ENCODE assay signal across 10 cellular contexts in the genomic region with DNA sequence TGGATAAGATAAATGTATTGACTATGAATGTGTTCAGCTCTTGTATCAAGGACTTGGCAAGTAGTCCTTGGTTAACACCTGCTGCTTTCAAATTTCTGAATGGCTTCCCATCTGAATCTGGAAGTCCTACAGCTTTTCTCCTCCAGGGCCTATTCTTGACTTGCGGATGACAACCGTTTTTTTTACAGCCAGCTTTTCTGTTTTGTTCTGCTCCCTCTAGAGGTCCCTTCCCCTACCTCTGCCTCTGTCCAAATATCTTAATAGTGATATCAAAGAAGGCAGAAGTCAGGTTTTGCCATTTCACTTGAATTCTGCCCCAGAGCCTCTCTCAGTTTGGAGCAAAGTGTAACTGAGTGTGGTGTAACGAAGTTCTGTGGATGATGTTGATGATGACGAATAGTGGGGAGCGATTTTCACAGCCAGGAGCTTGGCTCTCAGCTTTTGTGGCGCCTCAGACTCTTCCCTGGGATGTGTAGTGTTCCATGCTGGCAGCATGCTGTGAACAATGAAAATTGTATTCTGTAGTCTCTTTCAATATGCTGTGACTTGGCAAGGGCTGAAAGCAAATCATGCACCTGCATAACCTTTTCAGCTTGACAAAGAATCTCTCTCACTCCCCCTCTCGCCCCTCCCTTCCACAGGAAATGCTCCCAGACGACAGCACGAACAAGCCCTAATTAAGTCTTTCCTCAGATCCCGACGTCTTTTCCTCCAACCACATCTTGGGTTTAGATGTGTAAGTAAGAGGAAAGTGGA. TPM values are rescaled to one million over a fixed set of nuclear protein-coding genes. Genes with fewer than 3 reads are reported as not detected.
DNase-seq lines count a peak whose midpoint lies in the region; ATAC-seq and TF ChIP-seq lines count a peak whose summit lies in the region.
"Had no signal": no experiment of that assay in that cellular context is flagged by ENCODE, and none has a peak within 500 bp of the region (broad histone marks: within the 10 kb centered on the region; RNA-seq: fewer than 3 reads in every experiment).

No MANE protein-coding gene starts in this region.

- H3K9me3 ChIP-seq in CD8-positive, alpha-beta memory T cell (ENCODE audit: low read length) = no peaks in the 10 kb centered on the region

- CTCF ChIA-PET in CD8-positive, alpha-beta memory T cell (lab: Charles Lee) = interaction anchor here (0.9 to 1.7 kb wide), 2 partner anchors 109 to 401 kb away, joined by 3 to 5 read pairs; no protein-coding TSS in a partner anchor

- ATAC-seq in HG03095 (IDR thresholded peaks at IDR 0.05; ENCODE audit: unreplicated experiment) = no peak

- H3K4me3 ChIP-seq in CD8-positive, alpha-beta memory T cell (ENCODE audit: low read length) = no peak overlapping the region

- peaks cover 4 to 9% (median 6%) of the 10 kb centered on the region in 3 donors for H3K4me1 Mint-ChIP-seq in CD8-positive, alpha-beta memory T cell

- H3K27me3 Mint-ChIP-seq in CD8-positive, alpha-beta memory T cell = peaks cover 0 to 3% of the 10 kb centered on the region in 2 donors

- POLR2A ChIA-PET in CD8-positive, alpha-beta memory T cell (lab: Charles Lee) = interaction anchor here (0.5 kb wide), 1 partner anchor 361 kb away, joined by 3 read pairs; no protein-coding TSS in a partner anchor

- H3K9me3 Mint-ChIP-seq in CD8-positive, alpha-beta memory T cell = no peaks in the 10 kb centered on the region

- H3K4me1 ChIP-seq in CD8-positive, alpha-beta memory T cell (ENCODE audit: insufficient read depth, low read length) = peaks cover 10% of the 10 kb centered on the region

- H3K36me3 Mint-ChIP-seq in CD8-positive, alpha-beta memory T cell = peaks cover 0 to 2% (median 0%) of the 10 kb centered on the region in 3 donors

- H3K27ac Mint-ChIP-seq in CD8-positive, alpha-beta memory T cell = no peak overlapping the region

- peak overlapping the region in 1 of 7 donors; percentile 48 for H3K4me3 Mint-ChIP-seq in CD8-positive, alpha-beta memory T cell

- no peaks in the 10 kb centered on the region for H3K27me3 ChIP-seq in CD8-positive, alpha-beta memory T cell (ENCODE audit: insufficient read depth, low read length, poor library complexity, severe bottlenecking)

- no peaks in the 10 kb centered on the region for H3K36me3 ChIP-seq in CD8-positive, alpha-beta memory T cell (ENCODE audit: insufficient read depth, low read length)

- H3K27ac ChIP-seq in VCaP = no peak overlapping the region
- no peak overlapping the region for H3K27ac ChIP-seq in CD8-positive, alpha-beta memory T cell (ENCODE audit: low read depth, low read length)

- peak; percentile 40 for DNase-seq in ELF-1 (ENCODE audit: low read depth, low spot score)
- peak; percentile 35 for DNase-seq in NCI-H1930 (lab: John Stamatoyannopoulos, UW)
- DNase-seq in myocyte (ENCODE audit: low read depth) = peak; percentile 10
- DNase-seq in AG08396 (ENCODE audit: low spot score) = no peak
- no peak for DNase-seq in CD8-positive, alpha-beta memory T cell
- DNase-seq in kidney tubule cell (ENCODE audit: low spot score) = no peak
- DNase-seq: stimulated activated CD4-positive, alpha-beta T cell treated with anti-CD3 and anti-CD28 coated beads, Interleukin-4, amount 100 ng/mL, for 4 hours; T-helper 1 cell had no signal

- peak; percentile 33 for TF ChIP-seq CTCF in VCaP (conservative IDR thresholded peaks at IDR 0.05)

RNA-seq across cellular contexts. Expression of a gene that starts 5.0 kb away (rescaled TPM):
- 0.59 and 2.9 TPM in 2 replicates for total RNA-seq in myocyte
- polyA plus RNA-seq in myocyte (2012) = 0.64 TPM
- 1 to 10 TPM; 2.0 to 2.2 TPM for total RNA-seq in CD8-positive, alpha-beta memory T cell
- polyA plus RNA-seq in CD8-positive, alpha-beta memory T cell = 0.64 TPM

RNA-seq across cellular contexts. Expression of a gene that starts 28.4 kb away (rescaled TPM):
- 0.05 TPM in 1 of 2 replicates, not detected in the other for total RNA-seq in myocyte
- not detected for polyA plus RNA-seq in myocyte (2012)
- total RNA-seq in CD8-positive, alpha-beta memory T cell = 10 to 100 TPM; 13.5 to 15.6 TPM
- 13.3 TPM for polyA plus RNA-seq in CD8-positive, alpha-beta memory T cell

Comparison
In these comparisons a context has a peak if more than half of its experiments do, and no peak if none do; other contexts are left out.
1. DNase-seq: peak in ELF-1 (single experiment), NCI-H1930 (2 of 2) and myocyte (single experiment); none in AG08396 (single experiment), CD8-positive, alpha-beta memory T cell (0 of 5) and kidney tubule cell (single experiment).
2. RNA of a gene that starts 28.4 kb away (total RNA-seq): 13.5 to 15.6 TPM in CD8-positive, alpha-beta memory T cell; 0.05 TPM in myocyte; every median in the first group is over 10 times any median in the second.